Comparison of ENCODE assay signal across 8 cellular contexts in genomic region chr10:20029523-20029922, GRCh38.
"Had no signal": no experiment of that assay in that cellular context is flagged by ENCODE, and none has a peak within 500 bp of the region (broad histone marks: within the 10 kb centered on the region; RNA-seq: fewer than 3 reads in every experiment).

No MANE protein-coding gene starts in this region.

- FAIRE-seq: H1, H54, HTR-8/SVneo had no signal

- H3K4me2 ChIP-seq: KMS-11 had no signal

- H3K4me3 ChIP-seq: GM23248 had no signal

- H3K9ac ChIP-seq: GM23248, KMS-11 had no signal

- DNase-seq: GM23248, H9, HCEC 1CT, KBM-7 had no signal

- H3K9me3 Mint-ChIP-seq: H9 had no signal

- H3K4me3 Mint-ChIP-seq: H9 had no signal

- H3K27ac ChIP-seq: GM23248, KMS-11 had no signal

- H2AFZ ChIP-seq: GM23248 had no signal
